ENCODE assay signal across 11 cellular contexts in genomic region chr15:45391746-45392711, GRCh38. TPM values are rescaled to one million over a fixed set of nuclear protein-coding genes. Genes with fewer than 3 reads are reported as not detected.
DNase-seq lines count a peak whose midpoint lies in the region; ATAC-seq, FAIRE-seq and TF ChIP-seq lines count a peak whose summit lies in the region.
"Had no signal": no experiment of that assay in that cellular context is flagged by ENCODE, and none has a peak within 500 bp of the region (broad histone marks: within the 10 kb centered on the region; RNA-seq: fewer than 3 reads in every experiment).

No MANE protein-coding gene starts in this region.

- H3K27me3 ChIP-seq in endodermal cell (ENCODE audit: control insufficient read depth, insufficient read depth, low read length, poor library complexity, severe bottlenecking) = peaks cover 8% of the 10 kb centered on the region

- no peak overlapping the region for H3K4me3 Mint-ChIP-seq in activated CD8-positive, alpha-beta T cell treated with anti-CD3 and anti-CD28 coated beads, Interleukin-2, amount 10 ng/mL, durations not matched to agents 7 days and 5 days
- H3K4me3 Mint-ChIP-seq in endodermal cell = no peak overlapping the region
- H3K4me3 Mint-ChIP-seq in activated CD4-positive, alpha-beta memory T cell treated with anti-CD3 and anti-CD28 coated beads for 36 hours = no peak overlapping the region
- H3K4me3 Mint-ChIP-seq: activated T-helper 1 cell treated with anti-CD3 and anti-CD28 coated beads, Interleukin-12 subunit alpha, Interleukin-12 subunit beta, Interleukin-2, Interleukin-4 antibody, amounts not matched to agents 30 ng/mL and 10 ng/mL and 1 ng/mL, durations not matched to agents 14 hours and 24 hours and 36 hours had no signal

- no peaks in the 10 kb centered on the region for H3K36me3 Mint-ChIP-seq in activated CD8-positive, alpha-beta T cell treated with anti-CD3 and anti-CD28 coated beads, Interleukin-2, amount 10 ng/mL, durations not matched to agents 7 days and 5 days (ENCODE audit: low read depth)
- H3K36me3 Mint-ChIP-seq in endodermal cell (ENCODE audit: low read depth) = no peaks in the 10 kb centered on the region
- no peaks in the 10 kb centered on the region for H3K36me3 Mint-ChIP-seq in activated CD4-positive, alpha-beta memory T cell treated with anti-CD3 and anti-CD28 coated beads for 36 hours

- H3K27ac ChIP-seq in endodermal cell (ENCODE audit: low read depth, low read length) = no peak overlapping the region

- H3K9ac ChIP-seq in endodermal cell (ENCODE audit: extremely low read depth, low read length, poor library complexity, severe bottlenecking) = no peak overlapping the region

- FAIRE-seq in HTR-8/SVneo (lab: Jason Lieb, UNC) = no peak

- peaks cover 19% of the 10 kb centered on the region for H3K27me3 Mint-ChIP-seq in activated CD8-positive, alpha-beta T cell treated with anti-CD3 and anti-CD28 coated beads, Interleukin-2, amount 10 ng/mL, durations not matched to agents 7 days and 5 days (ENCODE audit: low read depth)
- peaks cover 58% of the 10 kb centered on the region for H3K27me3 Mint-ChIP-seq in endodermal cell (ENCODE audit: insufficient read depth)
- peaks cover 10% of the 10 kb centered on the region for H3K27me3 Mint-ChIP-seq in activated CD4-positive, alpha-beta memory T cell treated with anti-CD3 and anti-CD28 coated beads for 36 hours

- H3K9me3 ChIP-seq in endodermal cell (ENCODE audit: control insufficient read depth, low read length) = no peaks in the 10 kb centered on the region
- H3K9me3 ChIP-seq: Caco-2 had no signal

- no peak overlapping the region for H3K4me3 ChIP-seq in endodermal cell (ENCODE audit: low read length)

- H3K4me1 ChIP-seq in endodermal cell (ENCODE audit: control insufficient read depth, insufficient read depth, low read length) = peaks cover 1% of the 10 kb centered on the region

- POLR2A ChIA-PET in activated CD8-positive, alpha-beta T cell treated with anti-CD3 and anti-CD28 coated beads, Interleukin-2, amount 10 ng/mL, durations not matched to agents 7 days and 5 days (lab: Charles Lee) = interaction anchor here (0.7 to 1.8 kb wide), 2 partner anchors 10 to 238 kb away, joined by 3 to 4 read pairs; a partner anchor contains a TSS
- POLR2A ChIA-PET in activated CD4-positive, alpha-beta memory T cell treated with anti-CD3 and anti-CD28 coated beads for 36 hours (lab: Charles Lee) = interaction anchor here (1.0 to 2.4 kb wide), 3 partner anchors 10 to 242 kb away, joined by 3 to 9 read pairs (median 3); a partner anchor contains a TSS

- H3K4me1 Mint-ChIP-seq in activated CD8-positive, alpha-beta T cell treated with anti-CD3 and anti-CD28 coated beads, Interleukin-2, amount 10 ng/mL, durations not matched to agents 7 days and 5 days (ENCODE audit: low read depth) = no peaks in the 10 kb centered on the region
- peaks cover 9% of the 10 kb centered on the region for H3K4me1 Mint-ChIP-seq in endodermal cell
- no peaks in the 10 kb centered on the region for H3K4me1 Mint-ChIP-seq in activated CD4-positive, alpha-beta memory T cell treated with anti-CD3 and anti-CD28 coated beads for 36 hours (ENCODE audit: low read depth)

- intact Hi-C loops in activated CD4-positive, alpha-beta memory T cell treated with anti-CD3 and anti-CD28 coated beads for 36 hours (cut with micrococcal nuclease) = no loop called here

- peak; percentile 92 for ATAC-seq in GM19452 (IDR thresholded peaks at IDR 0.05; ENCODE audit: unreplicated experiment)
- peak; percentile 87 for ATAC-seq in HG03139 (IDR thresholded peaks at IDR 0.05; ENCODE audit: unreplicated experiment)
- peak; percentile 5 for ATAC-seq in activated CD8-positive, alpha-beta T cell treated with anti-CD3 and anti-CD28 coated beads, Interleukin-2, amount 10 ng/mL, durations not matched to agents 7 days and 5 days

- WGBS in endodermal cell (ENCODE audit: insufficient coverage in 1 of 2, insufficient read length in 1 of 2), 2 experiments = 67 to 86% methylated on average over 1 to 3 of the region's 7 CpGs

- H3K36me3 ChIP-seq in endodermal cell (ENCODE audit: control insufficient read depth, insufficient read depth, low read length) = no peaks in the 10 kb centered on the region

- no peak for TF ChIP-seq CTCF in endodermal cell (conservative IDR thresholded peaks at IDR 0.05)

- no peak overlapping the region for H3K27ac Mint-ChIP-seq in activated CD8-positive, alpha-beta T cell treated with anti-CD3 and anti-CD28 coated beads, Interleukin-2, amount 10 ng/mL, durations not matched to agents 7 days and 5 days
- no peak overlapping the region for H3K27ac Mint-ChIP-seq in endodermal cell
- no peak overlapping the region for H3K27ac Mint-ChIP-seq in activated CD4-positive, alpha-beta memory T cell treated with anti-CD3 and anti-CD28 coated beads for 36 hours
- H3K27ac Mint-ChIP-seq: activated T-helper 1 cell treated with anti-CD3 and anti-CD28 coated beads, Interleukin-12 subunit alpha, Interleukin-12 subunit beta, Interleukin-2, Interleukin-4 antibody, amounts not matched to agents 30 ng/mL and 10 ng/mL and 1 ng/mL, durations not matched to agents 14 hours and 24 hours and 36 hours had no signal

- no peaks in the 10 kb centered on the region for H3K9me3 Mint-ChIP-seq in activated CD8-positive, alpha-beta T cell treated with anti-CD3 and anti-CD28 coated beads, Interleukin-2, amount 10 ng/mL, durations not matched to agents 7 days and 5 days (ENCODE audit: insufficient read depth)
- H3K9me3 Mint-ChIP-seq in endodermal cell = no peaks in the 10 kb centered on the region
- no peaks in the 10 kb centered on the region for H3K9me3 Mint-ChIP-seq in activated CD4-positive, alpha-beta memory T cell treated with anti-CD3 and anti-CD28 coated beads for 36 hours
- H3K9me3 Mint-ChIP-seq: activated T-helper 1 cell treated with anti-CD3 and anti-CD28 coated beads, Interleukin-12 subunit alpha, Interleukin-12 subunit beta, Interleukin-2, Interleukin-4 antibody, amounts not matched to agents 30 ng/mL and 10 ng/mL and 1 ng/mL, durations not matched to agents 14 hours and 24 hours and 36 hours had no signal

- DNase-seq in CD1c-positive myeloid dendritic cell (ENCODE audit: extremely low spot score) (peak; percentile 91), HTR-8/SVneo (ENCODE audit: insufficient read length, low spot score) (no peak), endodermal cell (no peak)
- DNase-seq in activated CD8-positive, alpha-beta T cell treated with anti-CD3 and anti-CD28 coated beads, Interleukin-2, amount 10 ng/mL, durations not matched to agents 7 days and 5 days = no peak
- no peak for DNase-seq in activated CD4-positive, alpha-beta T cell treated with anti-CD3 and anti-CD28 coated beads for 48 hours
- DNase-seq in activated CD4-positive, alpha-beta memory T cell treated with anti-CD3 and anti-CD28 coated beads for 36 hours = no peak
- DNase-seq: Caco-2, glutamatergic neuron had no signal

- CTCF ChIA-PET in activated CD8-positive, alpha-beta T cell treated with anti-CD3 and anti-CD28 coated beads, Interleukin-2, amount 10 ng/mL, durations not matched to agents 7 days and 5 days (lab: Charles Lee) = interaction anchor here (1.1 to 4.0 kb wide), 9 partner anchors 8 to 228 kb away, joined by 3 to 15 read pairs (median 5); a partner anchor contains a TSS
- CTCF ChIA-PET in activated CD4-positive, alpha-beta memory T cell treated with anti-CD3 and anti-CD28 coated beads for 36 hours (lab: Charles Lee) = interaction anchor here (1.0 to 3.4 kb wide), 2 partner anchors 67 to 274 kb away, joined by 3 to 12 read pairs; no protein-coding TSS in a partner anchor

RNA-seq across cellular contexts. Expression of gene GATM, which starts 13.7 kb away (rescaled TPM):
- 1 to 10 TPM; 1.5 to 1.6 TPM for total RNA-seq in activated CD8-positive, alpha-beta T cell treated with anti-CD3 and anti-CD28 coated beads, Interleukin-2, amount 10 ng/mL, durations not matched to agents 7 days and 5 days
- 10 to 100 TPM; 35.2 to 83.4 TPM for total RNA-seq in endodermal cell
- 33.7 TPM for polyA plus RNA-seq in endodermal cell (2013, experiment 1 of 2)
- polyA plus RNA-seq in endodermal cell (2013, experiment 2 of 2) = 43.5 TPM
- total RNA-seq in activated CD4-positive, alpha-beta memory T cell treated with anti-CD3 and anti-CD28 coated beads for 36 hours = 1 to 10 TPM in 1 of 2 experiments, under 1 TPM in 1; 0.62 to 1.3 TPM

Comparison
In these comparisons a context has a peak if more than half of its experiments do, and no peak if none do; other contexts are left out.
1. ATAC-seq: peak in every context shown above with its lines; median percentile 92 in GM19452; 87 in HG03139; 5 in activated CD8-positive, alpha-beta T cell treated with anti-CD3 and anti-CD28 coated beads, Interleukin-2, amount 10 ng/mL, durations not matched to agents 7 days and 5 days.
2. RNA of gene GATM, which starts 13.7 kb away (total RNA-seq): 35.2 to 83.4 TPM in endodermal cell; 1.5 to 1.6 TPM in activated CD8-positive, alpha-beta T cell treated with anti-CD3 and anti-CD28 coated beads, Interleukin-2, amount 10 ng/mL, durations not matched to agents 7 days and 5 days and 0.62 to 1.3 TPM in activated CD4-positive, alpha-beta memory T cell treated with anti-CD3 and anti-CD28 coated beads for 36 hours; every median in the first group is over 10 times any median in the second.